4 cellular contexts compared by ENCODE assay signal in the genomic region with DNA sequence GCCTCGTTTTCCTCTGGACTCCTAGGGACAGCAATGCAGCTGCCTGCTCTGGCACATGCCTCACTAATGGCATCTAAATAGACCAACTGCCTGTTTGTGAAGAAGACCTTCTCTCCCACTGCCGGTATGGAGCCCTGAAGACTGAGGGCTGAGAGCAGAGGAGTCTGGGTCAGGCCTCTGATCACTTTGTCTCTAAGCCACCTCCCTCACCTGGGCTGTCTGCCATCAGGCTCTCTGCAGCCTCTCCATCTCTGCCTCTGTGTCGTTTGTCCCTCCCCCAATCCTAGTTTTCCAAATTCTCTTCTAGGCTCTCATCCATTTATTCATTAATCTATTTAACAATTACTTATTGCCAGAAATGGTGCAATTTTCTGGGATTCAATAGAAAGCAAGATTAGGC. TPM values are rescaled to one million over a fixed set of nuclear protein-coding genes. Genes with fewer than 3 reads are reported as not detected.
"Had no signal": no experiment of that assay in that cellular context is flagged by ENCODE, and none has a peak within 500 bp of the region (broad histone marks: within the 10 kb centered on the region; RNA-seq: fewer than 3 reads in every experiment).

No MANE protein-coding gene starts in this region.

- DNase-seq: GDM1, GF-D8 had no signal

- H3K4me3 ChIP-seq: GM12878 had no signal

- ATAC-seq: GM12878 had no signal

RNA-seq across cellular contexts. Expression of a gene that starts 15.2 kb away (rescaled TPM):
- total RNA-seq: G401 had no signal

RNA-seq across cellular contexts. Expression of a gene that starts 35.3 kb away (rescaled TPM):
- total RNA-seq: G401 had no signal
